20 cellular contexts compared by ENCODE assay signal in genomic region chr9:744046-744712, GRCh38.
DNase-seq lines count a peak whose midpoint lies in the region; TF ChIP-seq lines count a peak whose summit lies in the region.
"Had no signal": no experiment of that assay in that cellular context is flagged by ENCODE, and none has a peak within 500 bp of the region (broad histone marks: within the 10 kb centered on the region; RNA-seq: fewer than 3 reads in every experiment).

No MANE protein-coding gene starts in this region.

- H3K9me3 Mint-ChIP-seq in HFFc6, result no peaks in the 10 kb centered on the region
- H3K9me3 Mint-ChIP-seq: activated CD8-positive, alpha-beta T cell treated with anti-CD3 and anti-CD28 coated beads for 36 hours; CD4-positive, alpha-beta T cell had no signal

- TF ChIP-seq POLR2A in vagina (IDR thresholded peaks at IDR 0.05), result no peak

- H3K27me3 ChIP-seq in ascending aorta (no peaks in the 10 kb centered on the region), layer of hippocampus (ENCODE audit: control insufficient read depth, insufficient read depth, low read length) (no peaks in the 10 kb centered on the region), skeletal muscle tissue (ENCODE audit: control insufficient read depth in 3 of 3, insufficient read depth in 3 of 3, low read length in 3 of 3) (no peaks in the 10 kb centered on the region), GM23248 (replicated peaks; ENCODE audit: insufficient read depth) (no peaks in the 10 kb centered on the region), vagina (no peaks in the 10 kb centered on the region)
- H3K27me3 ChIP-seq: neutrophil had no signal

- TF ChIP-seq CTCF in HFFc6 (IDR thresholded peaks at IDR 0.05) (no peak), ascending aorta (IDR thresholded peaks at IDR 0.05) (no peak), vagina (IDR thresholded peaks at IDR 0.05) (no peak)

- H3K36me3 ChIP-seq in ascending aorta, result peaks cover 65 to 82% of the 10 kb centered on the region in 2 donors
- H3K36me3 ChIP-seq in skeletal muscle tissue (ENCODE audit: control insufficient read depth in 3 of 3, insufficient read depth in 3 of 3, low read length in 3 of 3), result peaks cover 31 to 48% (median 36%) of the 10 kb centered on the region in 3 donors
- H3K36me3 ChIP-seq in GM23248 (ENCODE audit: low read depth), result peaks cover 34% of the 10 kb centered on the region
- peaks cover 0 to 64% of the 10 kb centered on the region in 2 donors for H3K36me3 ChIP-seq in vagina

- H3F3A ChIP-seq in GM23248 (ENCODE audit: insufficient read depth), result peaks cover 14% of the 10 kb centered on the region

- peaks cover 77% of the 10 kb centered on the region for H3K36me3 Mint-ChIP-seq in HFFc6 (ENCODE audit: low read depth)

- H3K4me3 Mint-ChIP-seq in HFFc6, result no peak overlapping the region
- H3K4me3 Mint-ChIP-seq: activated CD8-positive, alpha-beta T cell treated with anti-CD3 and anti-CD28 coated beads for 36 hours; CD4-positive, alpha-beta T cell had no signal

- H4K20me1 ChIP-seq in GM23248 (ENCODE audit: insufficient read depth), result no peaks in the 10 kb centered on the region

- H2AFZ ChIP-seq in GM23248, result no peak overlapping the region

- H3K9me3 ChIP-seq in ascending aorta (no peaks in the 10 kb centered on the region), skeletal muscle tissue (ENCODE audit: control insufficient read depth in 3 of 3, low read length in 3 of 3) (no peaks in the 10 kb centered on the region), GM23248 (ENCODE audit: low read depth) (no peaks in the 10 kb centered on the region), vagina (no peaks in the 10 kb centered on the region)
- H3K9me3 ChIP-seq: neutrophil had no signal

- H3K27ac ChIP-seq in ascending aorta (peak overlapping the region; percentile 92 to 95), layer of hippocampus (ENCODE audit: low read depth, low read length) (peak overlapping the region; percentile 22), skeletal muscle tissue (ENCODE audit: low read depth, low read length) (peak overlapping the region; percentile 59), GM23248 (no peak overlapping the region), vagina (no peak overlapping the region)
- H3K27ac ChIP-seq: neutrophil had no signal

- no peaks in the 10 kb centered on the region for H3K79me2 ChIP-seq in GM23248 (ENCODE audit: insufficient read depth)

- 88 to 90% methylated on average over 9 of the region's 9 CpGs for WGBS in GM23248 (ENCODE audit: low coverage in 1 of 2, low lambda C conversion rate in 2 of 2, missing lambda C conversion rate in 2 of 2), 2 experiments

- H3K4me2 ChIP-seq in GM23248 (ENCODE audit: unreplicated experiment), result no peak overlapping the region

- in situ Hi-C loops in GM23248 (cut with MboI), result no loop called here

- peaks cover 29% of the 10 kb centered on the region for H3K4me1 Mint-ChIP-seq in HFFc6 (ENCODE audit: low read depth)

- intact Hi-C loops in ascending aorta (cut with DNase I) (no loop called here), vagina (cut with DNase I) (no loop called here)

- H3K9ac ChIP-seq in skeletal muscle tissue (ENCODE audit: low read depth in 1 of 3, low read length in 3 of 3) (no peak overlapping the region), GM23248 (no peak overlapping the region)

- peaks cover 3% of the 10 kb centered on the region for H3K27me3 Mint-ChIP-seq in HFFc6 (ENCODE audit: insufficient read depth)
- H3K27me3 Mint-ChIP-seq: activated CD8-positive, alpha-beta T cell treated with anti-CD3 and anti-CD28 coated beads for 36 hours; CD4-positive, alpha-beta T cell had no signal

- DNase-seq in HFFc6 (no peak), ascending aorta (ENCODE audit: low spot score in 2 of 2) (peak in 1 of 2 donors; percentile 25), NCI-H526 (lab: John Stamatoyannopoulos, UW) (no peak), GM23248 (no peak), vagina (ENCODE audit: extremely low spot score in 2 of 2) (no peak), Ammon's horn (ENCODE audit: low spot score) (no peak)
- DNase-seq: activated CD4-positive, CD25-positive, alpha-beta regulatory T cell treated with anti-CD3 and anti-CD28 coated beads, Interleukin-2, amount 50 U/mL, for 72 hours; activated CD8-positive, alpha-beta T cell treated with anti-CD3 and anti-CD28 coated beads for 36 hours; activated gamma-delta T cell treated with Interleukin-2 at 50 U/mL for 16 hours; activated T-cell treated with anti-CD3 and anti-CD28 coated beads, Interleukin-2, amount 50 U/mL, for 1 hour; CD4-positive, alpha-beta T cell; HCEC 1CT; hippocampal formation; MM.1S; NCI-H1436 treated with DMSO at 0.1 percent for 48 hours had no signal

- H3K9me2 ChIP-seq in GM23248 (ENCODE audit: insufficient read depth), result no peaks in the 10 kb centered on the region

- H3K4me3 ChIP-seq in ascending aorta (no peak overlapping the region), skeletal muscle tissue (ENCODE audit: low read length in 3 of 3) (peak overlapping the region in 1 of 3 donors; percentile 25), GM23248 (no peak overlapping the region), vagina (no peak overlapping the region)
- H3K4me3 ChIP-seq: K562, lung had no signal

- H3K27ac Mint-ChIP-seq in HFFc6, result peak overlapping the region; percentile 18; the same call in 1 of the 2 replicates
- H3K27ac Mint-ChIP-seq: activated CD8-positive, alpha-beta T cell treated with anti-CD3 and anti-CD28 coated beads for 36 hours; CD4-positive, alpha-beta T cell had no signal

- peaks cover 18 to 53% of the 10 kb centered on the region in 2 donors for H3K4me1 ChIP-seq in ascending aorta
- H3K4me1 ChIP-seq in skeletal muscle tissue (ENCODE audit: control insufficient read depth in 3 of 3, insufficient read depth in 3 of 3, low read length in 3 of 3), result peaks cover 21 to 41% (median 23%) of the 10 kb centered on the region in 3 donors
- peaks cover 6% of the 10 kb centered on the region for H3K4me1 ChIP-seq in GM23248 (ENCODE audit: insufficient read depth)
- peaks cover 24% of the 10 kb centered on the region for H3K4me1 ChIP-seq in vagina

Comparison
In these comparisons a context has a peak if more than half of its experiments do, and no peak if none do; other contexts are left out.
1. H3K27ac ChIP-seq: peak in ascending aorta (2 of 2), layer of hippocampus (single experiment) and skeletal muscle tissue (single experiment); none in GM23248 (single experiment) and vagina (single experiment).